In the genomic region with DNA sequence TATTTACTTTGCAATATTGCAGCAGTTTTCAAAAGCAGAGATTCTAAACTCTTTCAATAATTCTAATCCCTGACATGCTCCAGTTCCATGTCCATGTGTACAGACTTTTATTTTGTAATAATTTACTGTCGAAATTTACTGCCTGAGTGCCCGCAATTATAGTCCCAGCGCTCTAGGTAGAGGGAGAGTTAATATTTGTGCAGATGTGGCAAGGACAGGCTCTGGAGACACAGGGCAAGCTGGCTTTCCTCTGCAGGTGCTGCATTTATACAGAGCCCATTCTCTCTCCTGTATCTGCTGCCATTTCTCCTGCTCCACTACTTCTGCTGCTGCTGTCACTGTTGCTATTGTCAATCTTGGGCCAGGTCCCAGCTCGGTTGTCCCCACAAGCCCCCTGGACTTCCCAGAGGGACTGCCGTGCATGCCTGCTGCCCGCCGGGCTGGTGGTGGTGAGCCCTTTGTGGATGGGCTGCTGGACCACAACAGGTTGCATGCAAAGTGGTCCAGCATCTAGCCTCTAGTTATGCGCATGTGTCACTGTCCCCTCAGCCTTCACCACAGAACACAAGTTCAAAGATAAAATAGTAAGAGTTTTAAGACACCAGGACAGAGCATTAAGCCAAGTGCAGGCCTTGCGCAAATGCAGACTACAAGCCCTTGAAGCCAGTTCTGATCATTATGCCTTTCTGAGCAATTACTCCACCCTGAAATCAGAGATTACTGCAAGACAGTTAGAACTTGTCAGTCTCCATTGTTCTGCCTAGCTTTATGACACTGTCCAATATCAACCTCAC, we compare ENCODE assay signal across 12 cellular contexts. TPM values are rescaled to one million over a fixed set of nuclear protein-coding genes. Genes with fewer than 3 reads are reported as not detected.
DNase-seq lines count a peak whose midpoint lies in the region; ATAC-seq and TF ChIP-seq lines count a peak whose summit lies in the region.
"Had no signal": no experiment of that assay in that cellular context is flagged by ENCODE, and none has a peak within 500 bp of the region (broad histone marks: within the 10 kb centered on the region; RNA-seq: fewer than 3 reads in every experiment).

No MANE protein-coding gene starts in this region.

- TF ChIP-seq POLR2A in right lobe of liver (IDR thresholded peaks at IDR 0.05) (no peak), vagina (IDR thresholded peaks at IDR 0.05) (no peak)

- H3K36me3 ChIP-seq in right lobe of liver (no peaks in the 10 kb centered on the region), vagina (no peaks in the 10 kb centered on the region)
- H3K36me3 ChIP-seq: prostate gland had no signal

- no peak overlapping the region for H3K4me3 Mint-ChIP-seq in natural killer cell
- H3K4me3 Mint-ChIP-seq: CD4-positive, alpha-beta memory T cell had no signal

- WGBS in right lobe of liver (ENCODE audit: insufficient coverage, low coverage, low lambda C conversion rate, missing lambda C conversion rate), result 43% methylated on average over 4 of the region's 9 CpGs

- peaks cover 0 to 12% of the 10 kb centered on the region in 2 donors for H3K4me1 Mint-ChIP-seq in natural killer cell
- H3K4me1 Mint-ChIP-seq: CD4-positive, alpha-beta memory T cell had no signal

- intact Hi-C loops in right lobe of liver (cut with DNase I) (no loop called here), natural killer cell (cut with micrococcal nuclease) (no loop called here), vagina (cut with DNase I) (no loop called here)

- H3K9me3 ChIP-seq in right lobe of liver, result no peaks in the 10 kb centered on the region
- H3K9me3 ChIP-seq in vagina, result no peaks in the 10 kb centered on the region
- H3K9me3 ChIP-seq: body of pancreas, prostate gland had no signal

- H3K27me3 ChIP-seq in right lobe of liver (no peaks in the 10 kb centered on the region), vagina (no peaks in the 10 kb centered on the region)
- H3K27me3 ChIP-seq: body of pancreas had no signal

- H3K4me3 ChIP-seq in right lobe of liver (no peak overlapping the region), vagina (no peak overlapping the region)
- H3K4me3 ChIP-seq: body of pancreas, prostate gland had no signal

- no peaks in the 10 kb centered on the region for H3K9me3 Mint-ChIP-seq in natural killer cell
- H3K9me3 Mint-ChIP-seq: CD4-positive, alpha-beta memory T cell had no signal

- peaks cover 0 to 5% of the 10 kb centered on the region in 2 donors for H3K27me3 Mint-ChIP-seq in natural killer cell (ENCODE audit: low read depth in 2 of 2)

- no peak for TF ChIP-seq CTCF in right lobe of liver (IDR thresholded peaks at IDR 0.05)
- TF ChIP-seq CTCF in natural killer cell (IDR thresholded peaks at IDR 0.05), result no peak
- no peak for TF ChIP-seq CTCF in vagina (IDR thresholded peaks at IDR 0.05)

- H3K4me1 ChIP-seq in right lobe of liver, result peaks cover 0 to 29% (median 2%) of the 10 kb centered on the region in 4 donors
- H3K4me1 ChIP-seq in vagina, result peaks cover 18% of the 10 kb centered on the region

- ATAC-seq in GM19324 (IDR thresholded peaks at IDR 0.05; ENCODE audit: low FRiP score, unreplicated experiment), result peak; percentile 18
- ATAC-seq in HG02623 (IDR thresholded peaks at IDR 0.05; ENCODE audit: unreplicated experiment), result peak; percentile 9
- peak; percentile 68 to 82 (median 73) for ATAC-seq in right lobe of liver
- no peak for ATAC-seq in GM19328 (IDR thresholded peaks at IDR 0.05; ENCODE audit: unreplicated experiment)
- no peak for ATAC-seq in natural killer cell
- ATAC-seq: body of pancreas had no signal

- no peaks in the 10 kb centered on the region for H3K36me3 Mint-ChIP-seq in natural killer cell
- H3K36me3 Mint-ChIP-seq: CD4-positive, alpha-beta memory T cell had no signal

- no peak overlapping the region for H3K27ac Mint-ChIP-seq in natural killer cell
- H3K27ac Mint-ChIP-seq: CD4-positive, alpha-beta memory T cell had no signal

- peak; percentile 9 for DNase-seq in NCI-H2171 (lab: John Stamatoyannopoulos, UW)
- no peak for DNase-seq in right lobe of liver
- no peak for DNase-seq in NCI-H2196 treated with DMSO at 0.1 percent for 48 hours (lab: John Stamatoyannopoulos, UW; ENCODE audit: unreplicated experiment)
- DNase-seq in natural killer cell, result no peak
- no peak for DNase-seq in vagina (ENCODE audit: extremely low spot score in 2 of 2)
- DNase-seq: body of pancreas; CD4-positive, alpha-beta memory T cell; stimulated activated CD4-positive, alpha-beta T cell treated with anti-CD3 and anti-CD28 coated beads, Interleukin-4, amount 100 ng/mL, for 24 hours had no signal

- H3K27ac ChIP-seq in right lobe of liver (no peak overlapping the region), vagina (no peak overlapping the region)
- H3K27ac ChIP-seq: body of pancreas, prostate gland had no signal

RNA-seq across cellular contexts. Expression of gene CSRP2, which starts 40.8 kb away (rescaled TPM):
- 10 to 100 TPM; 13.4 to 35.1 (median 22.4) TPM for total RNA-seq in right lobe of liver
- total RNA-seq in natural killer cell, result under 1 TPM in 1 of 3 donors, not detected in 2; 0.08 TPM
- 42.0 TPM for total RNA-seq in vagina
- total RNA-seq: CD4-positive, alpha-beta memory T cell had no signal

Comparison
In these comparisons a context has a peak if more than half of its experiments do, and no peak if none do; other contexts are left out.
1. ATAC-seq: peak in GM19324 (single experiment), HG02623 (single experiment) and right lobe of liver (4 of 4); none in GM19328 (single experiment) and natural killer cell (0 of 3).
2. RNA of gene CSRP2, which starts 40.8 kb away (total RNA-seq): 42.0 TPM in vagina (single experiment) and 13.4 to 35.1 TPM in right lobe of liver; 0.08 TPM in natural killer cell; every median in the first group is over 10 times any median in the second.